ENCODE assay signal across 1 cellular context in genomic region chr18:58402951-58403702, GRCh38.
TF ChIP-seq lines count a peak whose summit lies in the region.

No MANE protein-coding gene starts in this region.

TF ChIP-seq in HepG2, 621 proteins besides CTCF, POLR2A, EP300 and RAD21 (continued from another document and continues in another):
- no peak for TF ChIP-seq NBN (conservative IDR thresholded peaks at IDR 0.05)
- TF ChIP-seq SP4 (CRISPR knock-in tag; IDR thresholded peaks at IDR 0.05) = no peak
- TF ChIP-seq KLF6 (CRISPR knock-in tag; IDR thresholded peaks at IDR 0.05) = peak; percentile 53; the same call in 1 of the 2 replicates
- TF ChIP-seq DR1 (CRISPR knock-in tag; IDR thresholded peaks at IDR 0.05) = no peak
- no peak for TF ChIP-seq MAFG (CRISPR knock-in tag; IDR thresholded peaks at IDR 0.05)
- TF ChIP-seq ZC3H13 (CRISPR knock-in tag; IDR thresholded peaks at IDR 0.05) = peak; percentile 60
- 0 out of 2 replicates have a peak, but pooled peaks have one; percentile 1 for TF ChIP-seq CREB1 (IDR thresholded peaks at IDR 0.05)
- TF ChIP-seq CREB1 (CRISPR knock-in tag; IDR thresholded peaks at IDR 0.05) = no peak
- TF ChIP-seq ZNF251 (CRISPR knock-in tag; IDR thresholded peaks at IDR 0.05) = peak; percentile 40; the same call in 1 of the 2 replicates
- peak; percentile 15; the same call in 1 of the 2 replicates for TF ChIP-seq SMC3 (IDR thresholded peaks at IDR 0.05; ENCODE audit: low read length)
- TF ChIP-seq, protein P1, sequence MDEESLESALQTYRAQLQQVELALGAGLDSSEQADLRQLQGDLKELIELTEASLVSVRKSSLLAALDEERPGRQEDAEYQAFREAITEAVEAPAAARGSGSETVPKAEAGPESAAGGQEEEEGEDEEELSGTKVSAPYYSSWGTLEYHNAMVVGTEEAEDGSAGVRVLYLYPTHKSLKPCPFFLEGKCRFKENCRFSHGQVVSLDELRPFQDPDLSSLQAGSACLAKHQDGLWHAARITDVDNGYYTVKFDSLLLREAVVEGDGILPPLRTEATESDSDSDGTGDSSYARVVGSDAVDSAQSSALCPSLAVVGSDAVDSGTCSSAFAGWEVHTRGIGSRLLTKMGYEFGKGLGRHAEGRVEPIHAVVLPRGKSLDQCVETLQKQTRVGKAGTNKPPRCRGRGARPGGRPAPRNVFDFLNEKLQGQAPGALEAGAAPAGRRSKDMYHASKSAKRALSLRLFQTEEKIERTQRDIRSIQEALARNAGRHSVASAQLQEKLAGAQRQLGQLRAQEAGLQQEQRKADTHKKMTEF (CRISPR knock-in tag; IDR thresholded peaks at IDR 0.05) = peak; percentile 85
- TF ChIP-seq ZNF557 (CRISPR knock-in tag; IDR thresholded peaks at IDR 0.05) = no peak
- TF ChIP-seq KDM4B (CRISPR knock-in tag; IDR thresholded peaks at IDR 0.05) = peak; percentile 73; the same call in 1 of the 2 replicates
- TF ChIP-seq MTA1 (CRISPR knock-in tag; IDR thresholded peaks at IDR 0.05; ENCODE audit: borderline replicate concordance) = peak; percentile 99
- peak; percentile 66 to 89 for TF ChIP-seq NR2F1 (CRISPR knock-in tag; IDR thresholded peaks at IDR 0.05)
- TF ChIP-seq KDM5A (IDR thresholded peaks at IDR 0.05; ENCODE audit: borderline replicate concordance, low read length) = no peak
- peak; percentile 95 for TF ChIP-seq KDM2A (CRISPR knock-in tag; IDR thresholded peaks at IDR 0.05; ENCODE audit: borderline replicate concordance, low read depth)
- TF ChIP-seq RAD51 (IDR thresholded peaks at IDR 0.05; ENCODE audit: borderline replicate concordance) = no peak
- TF ChIP-seq FOXM1 (CRISPR knock-in tag; IDR thresholded peaks at IDR 0.05) = no peak
- TF ChIP-seq SETDB1 (CRISPR knock-in tag; IDR thresholded peaks at IDR 0.05; ENCODE audit: borderline replicate concordance) = no peak
- TF ChIP-seq NCOA2 (CRISPR knock-in tag; IDR thresholded peaks at IDR 0.05) = peak; percentile 91
- TF ChIP-seq ZNF230 (CRISPR knock-in tag; IDR thresholded peaks at IDR 0.05) = peak; percentile 6; the same call in 1 of the 2 replicates
- TF ChIP-seq RELA (CRISPR knock-in tag; IDR thresholded peaks at IDR 0.05) = 0 out of 2 replicates have a peak, but pooled peaks have one; percentile 40
- TF ChIP-seq GABPA (IDR thresholded peaks at IDR 0.05; ENCODE audit: low read depth, low read length) = no peak
- TF ChIP-seq GABPA (CRISPR knock-in tag; IDR thresholded peaks at IDR 0.05; ENCODE audit: low read depth) = no peak
- TF ChIP-seq PHF8 (CRISPR knock-in tag; IDR thresholded peaks at IDR 0.05) = peak; percentile 48
- TF ChIP-seq ZNF263 (CRISPR knock-in tag; IDR thresholded peaks at IDR 0.05) = peak; percentile 74
- no peak for TF ChIP-seq ADNP (CRISPR knock-in tag; IDR thresholded peaks at IDR 0.05)
- TF ChIP-seq ZFX (CRISPR knock-in tag; IDR thresholded peaks at IDR 0.05; ENCODE audit: low read depth) = peak; percentile 68
- TF ChIP-seq MXI1 (IDR thresholded peaks at IDR 0.05; ENCODE audit: borderline replicate concordance, low read depth, low read length) = peak; percentile 24; the same call in 1 of the 3 replicates
- TF ChIP-seq ZNF234 (CRISPR knock-in tag; conservative IDR thresholded peaks at IDR 0.05) = peak; percentile 71; the same call in 1 of the 2 replicates
- 0 out of 2 replicates have a peak, but pooled peaks have one; percentile 9 for TF ChIP-seq MNT (IDR thresholded peaks at IDR 0.05)
- peak; percentile 88; the same call in 1 of the 2 replicates for TF ChIP-seq ZFP37 (CRISPR knock-in tag; IDR thresholded peaks at IDR 0.05; ENCODE audit: borderline replicate concordance)
- peak; percentile 96; the same call in 1 of the 2 replicates for TF ChIP-seq KDM5B (CRISPR knock-in tag; IDR thresholded peaks at IDR 0.05; ENCODE audit: borderline replicate concordance)
- no peak for TF ChIP-seq ZNF496 (CRISPR knock-in tag; IDR thresholded peaks at IDR 0.05; ENCODE audit: insufficient replicate concordance)
- no peak for TF ChIP-seq ZNF780A (CRISPR knock-in tag; IDR thresholded peaks at IDR 0.05)
- no peak for TF ChIP-seq MAFK (conservative IDR thresholded peaks at IDR 0.05 in 1 of 2, IDR thresholded peaks at IDR 0.05 in 1 of 2; ENCODE audit: low read length in 2 of 2)
- TF ChIP-seq HNRNPK (IDR thresholded peaks at IDR 0.05; ENCODE audit: low read depth, low read length, poor library complexity, severe bottlenecking) = no peak
- peak; percentile 62 for TF ChIP-seq ZNF292 (CRISPR knock-in tag; IDR thresholded peaks at IDR 0.05; ENCODE audit: borderline replicate concordance, low read depth)
- no peak for TF ChIP-seq MTF1 (CRISPR knock-in tag; IDR thresholded peaks at IDR 0.05)
- 0 out of 2 replicates have a peak, but pooled peaks have one; percentile 28 for TF ChIP-seq SP2 (CRISPR knock-in tag; IDR thresholded peaks at IDR 0.05)
- TF ChIP-seq ZBTB40 (IDR thresholded peaks at IDR 0.05) = no peak
- TF ChIP-seq ZBTB40 (CRISPR knock-in tag; IDR thresholded peaks at IDR 0.05) = peak; percentile 76
- TF ChIP-seq, protein P2, sequence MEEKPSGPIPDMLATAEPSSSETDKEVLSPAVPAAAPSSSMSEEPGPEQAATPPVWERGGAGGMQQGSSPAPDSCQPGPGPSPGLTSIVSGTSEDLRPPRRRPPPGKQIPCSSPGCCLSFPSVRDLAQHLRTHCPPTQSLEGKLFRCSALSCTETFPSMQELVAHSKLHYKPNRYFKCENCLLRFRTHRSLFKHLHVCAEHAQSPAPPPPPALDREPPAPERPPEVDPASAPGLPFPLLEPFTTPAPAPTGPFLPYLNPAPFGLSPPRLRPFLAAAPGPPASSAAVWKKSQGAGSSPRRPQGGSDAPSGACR (CRISPR knock-in tag; IDR thresholded peaks at IDR 0.05) = peak; percentile 94
- TF ChIP-seq SNAPC5 (CRISPR knock-in tag; IDR thresholded peaks at IDR 0.05; ENCODE audit: borderline replicate concordance) = no peak; the same call in 1 of the 2 replicates
- no peak for TF ChIP-seq PLRG1 (conservative IDR thresholded peaks at IDR 0.05)
- 0 out of 2 replicates have a peak, but pooled peaks have one; percentile 69 for TF ChIP-seq ZNF142 (CRISPR knock-in tag; IDR thresholded peaks at IDR 0.05)
- peak; percentile 86; the same call in 1 of the 2 replicates for TF ChIP-seq ZNF337 (CRISPR knock-in tag; IDR thresholded peaks at IDR 0.05; ENCODE audit: borderline replicate concordance, low read depth)
- TF ChIP-seq, protein P3, sequence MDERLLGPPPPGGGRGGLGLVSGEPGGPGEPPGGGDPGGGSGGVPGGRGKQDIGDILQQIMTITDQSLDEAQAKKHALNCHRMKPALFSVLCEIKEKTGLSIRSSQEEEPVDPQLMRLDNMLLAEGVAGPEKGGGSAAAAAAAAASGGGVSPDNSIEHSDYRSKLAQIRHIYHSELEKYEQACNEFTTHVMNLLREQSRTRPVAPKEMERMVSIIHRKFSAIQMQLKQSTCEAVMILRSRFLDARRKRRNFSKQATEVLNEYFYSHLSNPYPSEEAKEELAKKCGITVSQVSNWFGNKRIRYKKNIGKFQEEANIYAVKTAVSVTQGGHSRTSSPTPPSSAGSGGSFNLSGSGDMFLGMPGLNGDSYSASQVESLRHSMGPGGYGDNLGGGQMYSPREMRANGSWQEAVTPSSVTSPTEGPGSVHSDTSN (CRISPR knock-in tag; IDR thresholded peaks at IDR 0.05) = peak; percentile 57
